Comparison of ENCODE assay signal across 8 cellular contexts in genomic region chr9:127714020-127714835, GRCh38. TPM values are rescaled to one million over a fixed set of nuclear protein-coding genes. Genes with fewer than 3 reads are reported as not detected.
DNase-seq lines count a peak whose midpoint lies in the region; TF ChIP-seq lines count a peak whose summit lies in the region.

No MANE protein-coding gene starts in this region.

- WGBS in GM23248 (ENCODE audit: low coverage in 1 of 2, low lambda C conversion rate in 2 of 2, missing lambda C conversion rate in 2 of 2), 2 experiments, result 70 to 73% methylated on average over 18 to 20 of the region's 21 CpGs
- WGBS in SK-N-SH (ENCODE audit: low lambda C conversion rate), result 52% methylated on average over 6 of the region's 21 CpGs

- H4K20me1 ChIP-seq in GM23248 (ENCODE audit: insufficient read depth), result no peaks in the 10 kb centered on the region
- H4K20me1 ChIP-seq in SK-N-SH (ENCODE audit: insufficient read depth), result no peaks in the 10 kb centered on the region

- CTCF ChIA-PET in SK-N-SH (lab: Yijun Ruan, JAX), result interaction anchor here (0.8 to 1.6 kb wide), 3 partner anchors 21 to 124 kb away, joined by 3 to 5 read pairs (median 4); partner anchors contain the start of gene TOR2A

- peak overlapping the region; percentile 88; the same call in 1 of the 2 replicates for H3K9ac ChIP-seq in GM23248
- 0 out of 2 replicates have a peak overlapping the region, but pooled peaks have one; percentile 36 for H3K9ac ChIP-seq in SK-N-SH
- H3K9ac ChIP-seq in skeletal muscle satellite cell (ENCODE audit: low read depth, low read length), result peak overlapping the region; percentile 64

- H3K4me3 ChIP-seq in GM23248, result peak overlapping the region; percentile 95
- H3K4me3 ChIP-seq in SK-N-SH (ENCODE audit: low read depth in 2 of 2, low read length in 1 of 2), result peak overlapping the region; percentile 59 to 94
- peak overlapping the region; percentile 71 for H3K4me3 ChIP-seq in fibroblast of villous mesenchyme (ENCODE audit: low read depth, low read length)
- H3K4me3 ChIP-seq in skeletal muscle satellite cell (ENCODE audit: low read length), result peak overlapping the region; percentile 86

- no peaks in the 10 kb centered on the region for H3K36me3 ChIP-seq in GM23248 (ENCODE audit: low read depth)
- no peaks in the 10 kb centered on the region for H3K36me3 ChIP-seq in SK-N-SH (replicated peaks in 1 of 2; ENCODE audit: control insufficient read depth in 1 of 2, insufficient read depth in 2 of 2, low read length in 1 of 2)
- no peaks in the 10 kb centered on the region for H3K36me3 ChIP-seq in skeletal muscle satellite cell (ENCODE audit: insufficient read depth, low read length)

- no peak for TF ChIP-seq EP300 in SK-N-SH (IDR thresholded peaks at IDR 0.05; ENCODE audit: borderline replicate concordance in 1 of 2, low read depth in 1 of 2, low read length in 1 of 2)

- DNase-seq in GM23248, result peak; percentile 40
- no peak for DNase-seq in SK-N-SH
- no peak for DNase-seq in fibroblast of villous mesenchyme (ENCODE audit: low read depth)
- no peak for DNase-seq in mesenteric fat pad (ENCODE audit: low spot score)
- DNase-seq in DMS79 (lab: John Stamatoyannopoulos, UW), result no peak
- DNase-seq in OCI-M2 (lab: John Stamatoyannopoulos, UW; ENCODE audit: unreplicated experiment), result no peak
- DNase-seq in stimulated activated naive CD4-positive, alpha-beta T cell treated with Interleukin-2 at 50 U/mL for 16 hours (lab: John Stamatoyannopoulos, UW), result no peak

- H3F3A ChIP-seq in GM23248 (ENCODE audit: insufficient read depth) (no peaks in the 10 kb centered on the region), SK-N-SH (replicated peaks; ENCODE audit: insufficient read depth) (no peaks in the 10 kb centered on the region)

- H3K79me2 ChIP-seq in GM23248 (ENCODE audit: insufficient read depth) (peaks cover 11% of the 10 kb centered on the region), SK-N-SH (ENCODE audit: insufficient read depth) (peaks cover 13% of the 10 kb centered on the region; the same call in 1 of the 2 replicates)

- TF ChIP-seq RAD21 in SK-N-SH (IDR thresholded peaks at IDR 0.05; ENCODE audit: low read length), result no peak

- in situ Hi-C loops in GM23248 (cut with MboI), result no loop called here

- POLR2A ChIA-PET in SK-N-SH (lab: Yijun Ruan, JAX), result no interaction called here

- no peaks in the 10 kb centered on the region for H3K9me2 ChIP-seq in GM23248 (ENCODE audit: insufficient read depth)
- H3K9me2 ChIP-seq in SK-N-SH, result no peaks in the 10 kb centered on the region

- no peak overlapping the region for H2AFZ ChIP-seq in GM23248
- no peak overlapping the region for H2AFZ ChIP-seq in SK-N-SH (ENCODE audit: low read depth)

- H3K27ac ChIP-seq in GM23248 (no peak overlapping the region), SK-N-SH (ENCODE audit: low read depth in 2 of 2, low read length in 1 of 2) (no peak overlapping the region)

- no peak for TF ChIP-seq CTCF in SK-N-SH (IDR thresholded peaks at IDR 0.05)
- no peak for TF ChIP-seq CTCF in fibroblast of villous mesenchyme (IDR thresholded peaks at IDR 0.05; ENCODE audit: insufficient read depth, low read depth, low read length)

- H3K4me2 ChIP-seq in GM23248 (ENCODE audit: unreplicated experiment) (peak overlapping the region; percentile 84), SK-N-SH (peak overlapping the region; percentile 98), skeletal muscle satellite cell (ENCODE audit: low read length) (peak overlapping the region; percentile 96)

- H3K4me1 ChIP-seq in GM23248 (ENCODE audit: insufficient read depth) (peaks cover 8% of the 10 kb centered on the region; the same call in 1 of the 2 replicates), SK-N-SH (ENCODE audit: control insufficient read depth in 1 of 2, insufficient read depth in 2 of 2, low read depth in 1 of 2, low read length in 1 of 2) (peaks cover 0 to 15% of the 10 kb centered on the region in 2 experiments; a peak in 1 of 4 replicates), skeletal muscle satellite cell (ENCODE audit: control insufficient read depth, insufficient read depth, low read length) (peaks cover 12% of the 10 kb centered on the region)

- H3K9me3 ChIP-seq in GM23248 (ENCODE audit: low read depth), result no peaks in the 10 kb centered on the region
- no peaks in the 10 kb centered on the region for H3K9me3 ChIP-seq in SK-N-SH
- no peaks in the 10 kb centered on the region for H3K9me3 ChIP-seq in skeletal muscle satellite cell (replicated peaks; ENCODE audit: low read length)

- H3K27me3 ChIP-seq in GM23248 (replicated peaks; ENCODE audit: insufficient read depth), result no peaks in the 10 kb centered on the region
- no peaks in the 10 kb centered on the region for H3K27me3 ChIP-seq in SK-N-SH (ENCODE audit: insufficient read depth)
- no peaks in the 10 kb centered on the region for H3K27me3 ChIP-seq in skeletal muscle satellite cell (ENCODE audit: control insufficient read depth, insufficient read depth, low read length)

TF ChIP-seq in SK-N-SH, 30 proteins besides CTCF, POLR2A, EP300 and RAD21 (continues in another document):
- TF ChIP-seq ELF1 (IDR thresholded peaks at IDR 0.05) (no peak), IRF3 (IDR thresholded peaks at IDR 0.05; ENCODE audit: low read depth, low read length) (no peak), GABPA (IDR thresholded peaks at IDR 0.05; ENCODE audit: low read depth) (no peak), POLR2AphosphoS5 (IDR thresholded peaks at IDR 0.05; ENCODE audit: low read depth, low read length) (no peak), CHD2 (IDR thresholded peaks at IDR 0.05; ENCODE audit: low read length, partially characterized antibody) (no peak), MAX (IDR thresholded peaks at IDR 0.05; ENCODE audit: low read depth) (no peak), FOSL2 (IDR thresholded peaks at IDR 0.05; ENCODE audit: borderline replicate concordance, low read depth) (no peak), JUND (IDR thresholded peaks at IDR 0.05) (no peak)

RNA-seq across cellular contexts. Expression of gene PTRH1, which starts 1.2 kb away (rescaled TPM):
- 23.1 and 33.1 TPM in 2 replicates for total RNA-seq in GM23248 (2014; rRNA removed; shearing (Covaris generic))
- polyA plus RNA-seq in GM23248 (2016; fragmentation: Nextera tagmentation; extraction: Ambion mirVana), result 34.3 and 40.3 TPM in 2 replicates
- 41.1 and 42.2 TPM in 2 replicates for polyA plus RNA-seq in SK-N-SH (2012; rRNA removed)
- 22.6 and 29.7 TPM in 2 replicates for polyA plus RNA-seq in SK-N-SH (2012; cell fraction: cytosol; rRNA removed)
- polyA plus RNA-seq in SK-N-SH (2012; cell fraction: nucleus; rRNA removed), result 31.8 and 53.9 TPM in 2 replicates
- 11.7 and 16.4 TPM in 2 replicates for total RNA-seq in fibroblast of villous mesenchyme
- total RNA-seq in skeletal muscle satellite cell (2012; rRNA removed), result 33.6 and 38.0 TPM in 2 replicates
- total RNA-seq in mesenteric fat pad, result 21.3 TPM

RNA-seq across cellular contexts. Expression of gene TTC16, which starts 1.7 kb away (rescaled TPM):
- not detected in 2 replicates for total RNA-seq in GM23248 (2014; rRNA removed; shearing (Covaris generic))
- polyA plus RNA-seq in GM23248 (2016; fragmentation: Nextera tagmentation; extraction: Ambion mirVana) (0.05 and 0.06 TPM in 2 replicates), SK-N-SH (2012; rRNA removed) (0.03 and 0.05 TPM in 2 replicates)
- polyA plus RNA-seq in SK-N-SH (2012; cell fraction: cytosol; rRNA removed), result 0.01 and 0.03 TPM in 2 replicates
- 0.21 and 0.24 TPM in 2 replicates for polyA plus RNA-seq in SK-N-SH (2012; cell fraction: nucleus; rRNA removed)
- total RNA-seq in fibroblast of villous mesenchyme (not detected in 2 replicates), mesenteric fat pad (not detected)
- total RNA-seq in skeletal muscle satellite cell (2012; rRNA removed), result not detected in 2 replicates

RNA-seq across cellular contexts. Expression of gene CFAP157, which starts 7.4 kb away (rescaled TPM):
- total RNA-seq in GM23248 (2014; rRNA removed; shearing (Covaris generic)), result not detected in 2 replicates
- polyA plus RNA-seq in GM23248 (2016; fragmentation: Nextera tagmentation; extraction: Ambion mirVana) (0.43 and 0.55 TPM in 2 replicates), SK-N-SH (2012; rRNA removed) (0.19 and 0.25 TPM in 2 replicates)
- polyA plus RNA-seq in SK-N-SH (2012; cell fraction: cytosol; rRNA removed), result 0.01 and 0.05 TPM in 2 replicates
- polyA plus RNA-seq in SK-N-SH (2012; cell fraction: nucleus; rRNA removed), result 2.4 and 2.9 TPM in 2 replicates
- total RNA-seq in fibroblast of villous mesenchyme (under 0.01 TPM in 2 replicates), mesenteric fat pad (0.19 TPM)
- not detected in 2 replicates for total RNA-seq in skeletal muscle satellite cell (2012; rRNA removed)

RNA-seq across cellular contexts. Expression of gene TOR2A, which starts 20.9 kb away (rescaled TPM):
- total RNA-seq in GM23248 (2014; rRNA removed; shearing (Covaris generic)), result 2.9 and 9.0 TPM in 2 replicates
- polyA plus RNA-seq in GM23248 (2016; fragmentation: Nextera tagmentation; extraction: Ambion mirVana), result 9.2 and 10.3 TPM in 2 replicates
- polyA plus RNA-seq in SK-N-SH (2012; rRNA removed), result 11.9 and 17.2 TPM in 2 replicates
- 6.0 and 11.0 TPM in 2 replicates for polyA plus RNA-seq in SK-N-SH (2012; cell fraction: cytosol; rRNA removed)
- 18.8 and 19.8 TPM in 2 replicates for polyA plus RNA-seq in SK-N-SH (2012; cell fraction: nucleus; rRNA removed)
- 4.2 and 5.2 TPM in 2 replicates for total RNA-seq in fibroblast of villous mesenchyme
- 3.3 and 3.8 TPM in 2 replicates for total RNA-seq in skeletal muscle satellite cell (2012; rRNA removed)
- total RNA-seq in mesenteric fat pad, result 8.6 TPM

Comparison
In these comparisons a context has a peak if more than half of its experiments do, and no peak if none do; other contexts are left out.
1. H3K9ac ChIP-seq: peak in every context shown above with its lines; median percentile 88 in GM23248; 64 in skeletal muscle satellite cell; 36 in SK-N-SH.